In genomic region chr6:44238687-44239350, GRCh38 we compare ENCODE assay signal across 10 cellular contexts. TPM values are rescaled to one million over a fixed set of nuclear protein-coding genes. Genes with fewer than 3 reads are reported as not detected.
A peak's percentile ranks its signal among the peaks of the same experiment; 100 is the strongest.
DNase-seq lines count a peak whose midpoint lies in the region; ATAC-seq lines count a peak whose summit lies in the region.
"Had no signal": no experiment of that assay in that cellular context is flagged by ENCODE, and none has a peak within 500 bp of the region (broad histone marks: within the 10 kb centered on the region; RNA-seq: fewer than 3 reads in every experiment).

No MANE protein-coding gene starts in this region.

- H2AFZ ChIP-seq in Karpas-422 (ENCODE audit: low read length) = no peak overlapping the region

- no peaks in the 10 kb centered on the region for H4K20me1 ChIP-seq in Karpas-422 (ENCODE audit: insufficient read depth, low read depth, low read length)

- ATAC-seq in CD4-positive, CD25-positive, alpha-beta regulatory T cell (ENCODE audit: low read depth in 2 of 2) = no peak
- ATAC-seq in natural killer cell treated with Interleukin-12 subunit alpha and Interleukin-12 subunit beta and Interleukin-15 and Interleukin-18, amount 100 ng/mL, for 72 hours = no peak
- ATAC-seq in HG03342 (IDR thresholded peaks at IDR 0.05; ENCODE audit: unreplicated experiment) = no peak
- ATAC-seq in GM18861 (IDR thresholded peaks at IDR 0.05; ENCODE audit: unreplicated experiment) = no peak

- no peaks in the 10 kb centered on the region for H3K9me3 ChIP-seq in CD4-positive, CD25-positive, alpha-beta regulatory T cell (ENCODE audit: control insufficient read depth in 2 of 2, low read length in 2 of 2)
- no peaks in the 10 kb centered on the region for H3K9me3 ChIP-seq in Karpas-422 (ENCODE audit: low read length)
- H3K9me3 ChIP-seq: ovary had no signal

- no peak for DNase-seq in CD4-positive, CD25-positive, alpha-beta regulatory T cell
- DNase-seq in Karpas-422 (no peak), amygdala (lab: John Stamatoyannopoulos, UW) (no peak), G401 (ENCODE audit: low spot score) (no peak)
- DNase-seq in natural killer cell treated with Interleukin-12 subunit alpha and Interleukin-12 subunit beta and Interleukin-15 and Interleukin-18, amount 100 ng/mL, for 72 hours (ENCODE audit: low spot score) = peak; percentile 37

- no peak overlapping the region for H3K9ac ChIP-seq in Karpas-422 (ENCODE audit: low read length)

- peaks cover 14% of the 10 kb centered on the region for H3K4me1 ChIP-seq in CD4-positive, CD25-positive, alpha-beta regulatory T cell (ENCODE audit: control insufficient read depth, insufficient read depth, low read length, poor library complexity, severe bottlenecking)
- peaks cover 16% of the 10 kb centered on the region for H3K4me1 ChIP-seq in Karpas-422 (ENCODE audit: low read length)

- peak overlapping the region; percentile 79 for H3K4me2 ChIP-seq in Karpas-422 (ENCODE audit: low read depth, low read length, poor library complexity, severe bottlenecking)

- in situ Hi-C loops in G401 (cut with HindIII; ENCODE audit: low sequenced_read_pairs) = loop anchor here (10.0 kb wide), 1 partner anchor 94 kb away; no protein-coding TSS in a partner anchor

- no peak overlapping the region for H3K4me3 ChIP-seq in CD4-positive, CD25-positive, alpha-beta regulatory T cell (ENCODE audit: low read depth, low read length)
- no peak overlapping the region for H3K4me3 ChIP-seq in Karpas-422 (ENCODE audit: low read length)

- no peaks in the 10 kb centered on the region for H3K9me2 ChIP-seq in Karpas-422 (replicated peaks; ENCODE audit: insufficient read depth, low read length)

- H3K4me1 Mint-ChIP-seq in CD4-positive, CD25-positive, alpha-beta regulatory T cell = peaks cover 0 to 10% (median 7%) of the 10 kb centered on the region in 4 donors
- peaks cover 9 to 15% of the 10 kb centered on the region in 2 donors for H3K4me1 Mint-ChIP-seq in natural killer cell treated with Interleukin-12 subunit alpha and Interleukin-12 subunit beta and Interleukin-15 and Interleukin-18, amount 100 ng/mL, for 72 hours (ENCODE audit: low read depth in 2 of 2)

- no peak overlapping the region for H3K27ac ChIP-seq in CD4-positive, CD25-positive, alpha-beta regulatory T cell (ENCODE audit: insufficient read depth, low read length, poor library complexity, severe bottlenecking)
- H3K27ac ChIP-seq in Karpas-422 (ENCODE audit: low read length) (no peak overlapping the region), cingulate gyrus (ENCODE audit: low read depth, low read length) (peak overlapping the region; percentile 99)

- no peaks in the 10 kb centered on the region for H3K9me3 Mint-ChIP-seq in CD4-positive, CD25-positive, alpha-beta regulatory T cell
- H3K9me3 Mint-ChIP-seq in natural killer cell treated with Interleukin-12 subunit alpha and Interleukin-12 subunit beta and Interleukin-15 and Interleukin-18, amount 100 ng/mL, for 72 hours = no peaks in the 10 kb centered on the region

- H3K36me3 ChIP-seq in CD4-positive, CD25-positive, alpha-beta regulatory T cell (ENCODE audit: control insufficient read depth, insufficient read depth, low read length) = no peaks in the 10 kb centered on the region
- H3K36me3 ChIP-seq in Karpas-422 (ENCODE audit: insufficient read depth, low read length) = no peaks in the 10 kb centered on the region; the same call in 1 of the 2 replicates
- H3K36me3 ChIP-seq: ovary had no signal

- H3K4me3 Mint-ChIP-seq in CD4-positive, CD25-positive, alpha-beta regulatory T cell = peak overlapping the region; percentile 87 to 95 (median 90)
- H3K4me3 Mint-ChIP-seq in natural killer cell treated with Interleukin-12 subunit alpha and Interleukin-12 subunit beta and Interleukin-15 and Interleukin-18, amount 100 ng/mL, for 72 hours = peak overlapping the region; percentile 86

- H3K27me3 Mint-ChIP-seq in CD4-positive, CD25-positive, alpha-beta regulatory T cell = no peaks in the 10 kb centered on the region
- H3K27me3 Mint-ChIP-seq in natural killer cell treated with Interleukin-12 subunit alpha and Interleukin-12 subunit beta and Interleukin-15 and Interleukin-18, amount 100 ng/mL, for 72 hours = no peaks in the 10 kb centered on the region

- peak overlapping the region in 2 of 3 donors; percentile 91 to 95 for H3K27ac Mint-ChIP-seq in CD4-positive, CD25-positive, alpha-beta regulatory T cell
- peak overlapping the region; percentile 87 to 91 for H3K27ac Mint-ChIP-seq in natural killer cell treated with Interleukin-12 subunit alpha and Interleukin-12 subunit beta and Interleukin-15 and Interleukin-18, amount 100 ng/mL, for 72 hours

- no peaks in the 10 kb centered on the region for H3K79me2 ChIP-seq in Karpas-422 (ENCODE audit: low read length)

- no peaks in the 10 kb centered on the region for H3K36me3 Mint-ChIP-seq in CD4-positive, CD25-positive, alpha-beta regulatory T cell
- no peaks in the 10 kb centered on the region for H3K36me3 Mint-ChIP-seq in natural killer cell treated with Interleukin-12 subunit alpha and Interleukin-12 subunit beta and Interleukin-15 and Interleukin-18, amount 100 ng/mL, for 72 hours

- H3K27me3 ChIP-seq in CD4-positive, CD25-positive, alpha-beta regulatory T cell (ENCODE audit: control insufficient read depth, insufficient read depth, low read length) = no peaks in the 10 kb centered on the region
- H3K27me3 ChIP-seq in Karpas-422 (ENCODE audit: low read length) = no peaks in the 10 kb centered on the region
- H3K27me3 ChIP-seq: ovary had no signal

RNA-seq across cellular contexts. Expression of gene HSP90AB1, which starts 8.1 kb away (rescaled TPM):
- 399 TPM for total RNA-seq in CD4-positive, CD25-positive, alpha-beta regulatory T cell
- 100 to 1,000 TPM; 264 to 426 (median 333) TPM for polyA plus RNA-seq in CD4-positive, CD25-positive, alpha-beta regulatory T cell
- 474 and 539 TPM in 2 replicates for total RNA-seq in Karpas-422 (2014; rRNA removed; shearing (Covaris generic); ENCODE audit: low replicate concordance)
- total RNA-seq in natural killer cell treated with Interleukin-12 subunit alpha and Interleukin-12 subunit beta and Interleukin-15 and Interleukin-18, amount 100 ng/mL, for 72 hours = 1,000 to 10,000 TPM; 1,035 to 1,696 TPM
- 1,050 and 1,370 TPM in 2 replicates for total RNA-seq in G401 (2014; rRNA removed; shearing (Covaris generic))

RNA-seq across cellular contexts. Expression of gene SLC29A1, which starts 15.4 kb away (rescaled TPM):
- total RNA-seq in CD4-positive, CD25-positive, alpha-beta regulatory T cell = 2.6 TPM
- 1 to 10 TPM; 3.3 to 6.1 (median 3.9) TPM for polyA plus RNA-seq in CD4-positive, CD25-positive, alpha-beta regulatory T cell
- 26.9 and 29.3 TPM in 2 replicates for total RNA-seq in Karpas-422 (2014; rRNA removed; shearing (Covaris generic); ENCODE audit: low replicate concordance)
- 10 to 100 TPM; 25.1 to 95.6 TPM for total RNA-seq in natural killer cell treated with Interleukin-12 subunit alpha and Interleukin-12 subunit beta and Interleukin-15 and Interleukin-18, amount 100 ng/mL, for 72 hours
- 40.1 and 46.1 TPM in 2 replicates for total RNA-seq in G401 (2014; rRNA removed; shearing (Covaris generic))

RNA-seq across cellular contexts. Expression of gene SLC35B2, which starts 18.5 kb away (rescaled TPM):
- total RNA-seq in CD4-positive, CD25-positive, alpha-beta regulatory T cell = 14.8 TPM
- 10 to 100 TPM; 33.0 to 42.4 (median 36.8) TPM for polyA plus RNA-seq in CD4-positive, CD25-positive, alpha-beta regulatory T cell
- 30.0 and 49.9 TPM in 2 replicates for total RNA-seq in Karpas-422 (2014; rRNA removed; shearing (Covaris generic); ENCODE audit: low replicate concordance)
- total RNA-seq in natural killer cell treated with Interleukin-12 subunit alpha and Interleukin-12 subunit beta and Interleukin-15 and Interleukin-18, amount 100 ng/mL, for 72 hours = 10 to 100 TPM; 34.6 to 39.4 TPM
- total RNA-seq in G401 (2014; rRNA removed; shearing (Covaris generic)) = 73.4 and 80.4 TPM in 2 replicates

RNA-seq across cellular contexts. Expression of gene MYMX, which starts 22.1 kb away (rescaled TPM):
- not detected for total RNA-seq in CD4-positive, CD25-positive, alpha-beta regulatory T cell
- polyA plus RNA-seq in CD4-positive, CD25-positive, alpha-beta regulatory T cell = not detected
- not detected in 2 replicates for total RNA-seq in Karpas-422 (2014; rRNA removed; shearing (Covaris generic); ENCODE audit: low replicate concordance)
- not detected for total RNA-seq in natural killer cell treated with Interleukin-12 subunit alpha and Interleukin-12 subunit beta and Interleukin-15 and Interleukin-18, amount 100 ng/mL, for 72 hours
- 0.43 and 8.3 TPM in 2 replicates for total RNA-seq in G401 (2014; rRNA removed; shearing (Covaris generic))
- total RNA-seq: NCI-H460 had no signal

RNA-seq across cellular contexts. Expression of gene NFKBIE, which starts 26.5 kb away (rescaled TPM):
- total RNA-seq in CD4-positive, CD25-positive, alpha-beta regulatory T cell = 53.8 TPM
- polyA plus RNA-seq in CD4-positive, CD25-positive, alpha-beta regulatory T cell = 1 to 10 TPM; 3.6 to 7.0 (median 6.1) TPM
- 22.2 and 26.1 TPM in 2 replicates for total RNA-seq in Karpas-422 (2014; rRNA removed; shearing (Covaris generic); ENCODE audit: low replicate concordance)
- total RNA-seq in natural killer cell treated with Interleukin-12 subunit alpha and Interleukin-12 subunit beta and Interleukin-15 and Interleukin-18, amount 100 ng/mL, for 72 hours = 10 to 100 TPM; 24.1 to 26.1 TPM
- total RNA-seq in G401 (2014; rRNA removed; shearing (Covaris generic)) = 27.7 and 58.6 TPM in 2 replicates
